1 cellular context compared by ENCODE assay signal in genomic region chr5:74648835-74649286, GRCh38.
TF ChIP-seq lines count a peak whose summit lies in the region.

No MANE protein-coding gene starts in this region.

TF ChIP-seq in HCT116, 20 proteins besides CTCF, POLR2A, EP300 and RAD21:
- TF ChIP-seq, protein P1, sequence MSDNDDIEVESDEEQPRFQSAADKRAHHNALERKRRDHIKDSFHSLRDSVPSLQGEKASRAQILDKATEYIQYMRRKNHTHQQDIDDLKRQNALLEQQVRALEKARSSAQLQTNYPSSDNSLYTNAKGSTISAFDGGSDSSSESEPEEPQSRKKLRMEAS (IDR thresholded peaks at IDR 0.05) = no peak
- 0 out of 2 replicates have a peak, but pooled peaks have one; percentile 34 for TF ChIP-seq CBX3 (IDR thresholded peaks at IDR 0.05; ENCODE audit: low read depth)
